Comparison of ENCODE assay signal across 1 cellular context in genomic region chr7:134351424-134351823, GRCh38.
TF ChIP-seq lines count a peak whose summit lies in the region.

No MANE protein-coding gene starts in this region.

TF ChIP-seq in GM23338, 12 proteins besides CTCF, POLR2A, EP300 and RAD21 (continued from another document):
- TF ChIP-seq ZNF462 (CRISPR knock-in tag; IDR thresholded peaks at IDR 0.05) (no peak), STAT1 (IDR thresholded peaks at IDR 0.05; ENCODE audit: unreplicated experiment) (no peak), ZNF331 (CRISPR knock-in tag; IDR thresholded peaks at IDR 0.05; ENCODE audit: low read depth) (no peak), JUNB (IDR thresholded peaks at IDR 0.05; ENCODE audit: unreplicated experiment) (no peak)
